In genomic region chr6:12012566-12013367, GRCh38 we compare ENCODE assay signal across 8 cellular contexts. TPM values are rescaled to one million over a fixed set of nuclear protein-coding genes. Genes with fewer than 3 reads are reported as not detected.
A peak's percentile ranks its signal among the peaks of the same experiment; 100 is the strongest.
DNase-seq lines count a peak whose midpoint lies in the region; ATAC-seq and TF ChIP-seq lines count a peak whose summit lies in the region.

No MANE protein-coding gene starts in this region.

- peak overlapping the region; percentile 86 for H3K27ac ChIP-seq in A673 (ENCODE audit: low read depth, low read length, poor library complexity, severe bottlenecking)

- H3K4me3 ChIP-seq in A673 (ENCODE audit: low read depth, low read length, poor library complexity, severe bottlenecking), result peak overlapping the region; percentile 82
- H3K4me3 ChIP-seq in choroid plexus epithelial cell (ENCODE audit: low read depth, low read length), result peak overlapping the region; percentile 81

- TF ChIP-seq CTCF in A673 (conservative IDR thresholded peaks at IDR 0.05; ENCODE audit: low read depth, low read length), result no peak
- TF ChIP-seq CTCF in choroid plexus epithelial cell (conservative IDR thresholded peaks at IDR 0.05; ENCODE audit: low read depth, low read length), result no peak

- CTCF ChIA-PET in A673 (lab: Charles Lee), result interaction anchor here (0.6 kb wide), 3 partner anchors 277 to 1086 kb away, joined by 5 to 7 read pairs (median 6); no protein-coding TSS in a partner anchor

- POLR2A ChIA-PET in A673 (lab: Charles Lee; ENCODE audit: low non-redundant PET), result interaction anchor here (0.8 kb wide), 1 partner anchor 1086 kb away, joined by 4 read pairs; no protein-coding TSS in a partner anchor

- no TSS peak for BruUV-seq in A673 (replicated peaks; lab: Mats Ljungman, UMichigan)

- peaks cover 11% of the 10 kb centered on the region for H3K36me3 ChIP-seq in A673 (ENCODE audit: insufficient read depth, low read length, poor library complexity, severe bottlenecking)

- intact Hi-C loops in A673 (cut with micrococcal nuclease; ENCODE audit: unreplicated experiment), result no loop called here

- no peaks in the 10 kb centered on the region for H3K27me3 ChIP-seq in A673 (replicated peaks; ENCODE audit: insufficient read depth, low read depth, low read length, poor library complexity)

- ATAC-seq in GM18907 (IDR thresholded peaks at IDR 0.05; ENCODE audit: unreplicated experiment) (peak; percentile 21), GM19035 (IDR thresholded peaks at IDR 0.05; ENCODE audit: unreplicated experiment) (no peak)

- DNase-seq in A673 (ENCODE audit: low spot score) (peak; percentile 93), NCI-H2196 (lab: John Stamatoyannopoulos, UW; ENCODE audit: unreplicated experiment) (peak; percentile 62), choroid plexus epithelial cell (ENCODE audit: low read depth) (peak; percentile 92), kidney tubule cell (ENCODE audit: low spot score) (peak; percentile 94)
- peak; percentile 53 for DNase-seq in activated CD4-positive, alpha-beta T cell treated with anti-CD3 and anti-CD28 coated beads for 1 hour
- DNase-seq in stimulated activated CD4-positive, alpha-beta T cell treated with anti-CD3 and anti-CD28 coated beads, Interleukin-15, amount 100 ng/mL, for 48 hours (ENCODE audit: low read depth in 2 of 2), result peak; percentile 68

- no peaks in the 10 kb centered on the region for H3K9me3 ChIP-seq in A673 (ENCODE audit: low read depth, low read length, poor library complexity, severe bottlenecking)

- H3K4me1 ChIP-seq in A673 (ENCODE audit: insufficient read depth, low read length, poor library complexity, severe bottlenecking), result peaks cover 16% of the 10 kb centered on the region

RNA-seq across cellular contexts. Expression of gene HIVEP1, which starts 0.7 kb away (rescaled TPM):
- 18.5 and 21.5 TPM in 2 replicates for total RNA-seq in A673 (2021)
